In the genomic region with DNA sequence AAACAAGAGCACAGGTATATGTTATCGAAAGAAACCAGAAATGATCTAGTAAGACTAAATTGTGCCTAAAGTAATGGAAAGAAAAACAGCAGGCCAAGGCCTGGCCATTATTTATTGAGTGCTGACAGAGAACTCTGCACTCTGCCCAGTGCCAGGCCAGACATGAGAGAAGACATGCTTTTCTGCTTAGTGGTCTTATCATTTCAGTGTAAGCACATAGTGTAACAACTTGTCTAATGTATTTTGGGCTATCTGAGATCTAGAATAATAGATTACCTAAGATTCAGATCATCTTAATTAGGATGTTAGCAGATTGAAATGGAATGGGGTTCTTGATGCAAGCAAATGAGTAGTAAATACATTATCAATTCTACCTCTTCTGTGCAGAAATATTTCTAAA, we compare ENCODE assay signal across 23 cellular contexts.
"Had no signal": no experiment of that assay in that cellular context is flagged by ENCODE, and none has a peak within 500 bp of the region (broad histone marks: within the 10 kb centered on the region; RNA-seq: fewer than 3 reads in every experiment).

No MANE protein-coding gene starts in this region.

- H3K4me1 Mint-ChIP-seq: activated CD4-positive, alpha-beta T cell treated with anti-CD3 and anti-CD28 coated beads for 36 hours; naive thymus-derived CD4-positive, alpha-beta T cell; stimulated activated effector memory CD8-positive, alpha-beta T cell treated with anti-CD3 and anti-CD28 coated beads, Interleukin-12 subunit alpha, Interleukin-12 subunit beta, amount 100 ng/mL, for 72 hours had no signal

- FAIRE-seq: colon, kidney, TTC549 had no signal

- DNase-seq: activated CD4-positive, alpha-beta T cell treated with anti-CD3 and anti-CD28 coated beads for 36 hours; activated CD4-positive, alpha-beta T cell treated with anti-CD3 and anti-CD28 coated beads, Interleukin-2, amount 50 U/mL, for 48 hours; activated gamma-delta T cell treated with Interleukin-2 at 50 U/mL for 16 hours; amniotic stem cell; caudate nucleus; dorsolateral prefrontal cortex; gastrocnemius medialis; head of caudate nucleus; kidney; mesenchymal stem cell; naive thymus-derived CD4-positive, alpha-beta T cell; right lobe of liver; stimulated activated CD4-positive, alpha-beta T cell treated with anti-CD3 and anti-CD28 coated beads, Interleukin-4, amount 100 ng/mL, for 24 hours; testis; upper lobe of left lung had no signal

- H3K27ac ChIP-seq: prostate gland, right lobe of liver, upper lobe of left lung had no signal

- H3K4me3 ChIP-seq: dorsolateral prefrontal cortex, gastrocnemius medialis, prostate gland, right lobe of liver, testis, upper lobe of left lung had no signal

- H3K27me3 Mint-ChIP-seq: activated CD4-positive, alpha-beta T cell treated with anti-CD3 and anti-CD28 coated beads for 36 hours; naive thymus-derived CD4-positive, alpha-beta T cell had no signal

- H3K9me3 ChIP-seq: gastrocnemius medialis, prostate gland, right lobe of liver, testis, upper lobe of left lung had no signal

- H3K27me3 ChIP-seq: dorsolateral prefrontal cortex, gastrocnemius medialis, right lobe of liver, testis, upper lobe of left lung had no signal

- H3K36me3 Mint-ChIP-seq: activated naive CD4-positive, alpha-beta T cell treated with anti-CD3 and anti-CD28 coated beads, Interleukin-2, amount 50 U/mL, for 72 hours; naive thymus-derived CD4-positive, alpha-beta T cell; stimulated activated effector memory CD8-positive, alpha-beta T cell treated with anti-CD3 and anti-CD28 coated beads, Interleukin-12 subunit alpha, Interleukin-12 subunit beta, amount 100 ng/mL, for 72 hours; WTC11 had no signal

- H3K27ac Mint-ChIP-seq: activated CD4-positive, alpha-beta T cell treated with anti-CD3 and anti-CD28 coated beads for 36 hours; activated naive CD4-positive, alpha-beta T cell treated with anti-CD3 and anti-CD28 coated beads, Interleukin-2, amount 50 U/mL, for 72 hours; activated T-helper 1 cell treated with anti-CD3 and anti-CD28 coated beads, Interleukin-12 subunit alpha, Interleukin-12 subunit beta, Interleukin-2, Interleukin-4 antibody, amounts not matched to agents 30 ng/mL and 10 ng/mL and 1 ng/mL, durations not matched to agents 14 hours and 24 hours and 36 hours; naive thymus-derived CD4-positive, alpha-beta T cell; stimulated activated effector memory CD8-positive, alpha-beta T cell treated with anti-CD3 and anti-CD28 coated beads, Interleukin-12 subunit alpha, Interleukin-12 subunit beta, amount 100 ng/mL, for 72 hours; T-helper 2 cell treated with Interferon-gamma antibody and Interleukin-4, amounts not matched to agents 5 μg/mL and 100 μg/mL, for 36 hours; WTC11 had no signal

- ATAC-seq: activated CD4-positive, alpha-beta T cell treated with anti-CD3 and anti-CD28 coated beads for 36 hours; activated naive CD4-positive, alpha-beta T cell treated with anti-CD3 and anti-CD28 coated beads, Interleukin-2, amount 50 U/mL, for 72 hours; naive thymus-derived CD4-positive, alpha-beta T cell; right lobe of liver; stimulated activated effector memory CD8-positive, alpha-beta T cell treated with anti-CD3 and anti-CD28 coated beads, Interleukin-12 subunit alpha, Interleukin-12 subunit beta, amount 100 ng/mL, for 72 hours; WTC11 had no signal

- H3K36me3 ChIP-seq: gastrocnemius medialis, prostate gland, right lobe of liver, upper lobe of left lung had no signal

- H3K9me3 Mint-ChIP-seq: activated naive CD4-positive, alpha-beta T cell treated with anti-CD3 and anti-CD28 coated beads, Interleukin-2, amount 50 U/mL, for 72 hours; activated T-helper 1 cell treated with anti-CD3 and anti-CD28 coated beads, Interleukin-12 subunit alpha, Interleukin-12 subunit beta, Interleukin-2, Interleukin-4 antibody, amounts not matched to agents 30 ng/mL and 10 ng/mL and 1 ng/mL, durations not matched to agents 14 hours and 24 hours and 36 hours; naive thymus-derived CD4-positive, alpha-beta T cell; T-helper 2 cell treated with Interferon-gamma antibody and Interleukin-4, amounts not matched to agents 5 μg/mL and 100 μg/mL, for 36 hours; WTC11 had no signal

- H3K4me1 ChIP-seq: prostate gland, right lobe of liver had no signal

- H3K4me3 Mint-ChIP-seq: activated CD4-positive, alpha-beta T cell treated with anti-CD3 and anti-CD28 coated beads for 36 hours; activated T-helper 1 cell treated with anti-CD3 and anti-CD28 coated beads, Interleukin-12 subunit alpha, Interleukin-12 subunit beta, Interleukin-2, Interleukin-4 antibody, amounts not matched to agents 30 ng/mL and 10 ng/mL and 1 ng/mL, durations not matched to agents 14 hours and 24 hours and 36 hours; naive thymus-derived CD4-positive, alpha-beta T cell; stimulated activated effector memory CD8-positive, alpha-beta T cell treated with anti-CD3 and anti-CD28 coated beads, Interleukin-12 subunit alpha, Interleukin-12 subunit beta, amount 100 ng/mL, for 72 hours; T-helper 2 cell treated with Interferon-gamma antibody and Interleukin-4, amounts not matched to agents 5 μg/mL and 100 μg/mL, for 36 hours; WTC11 had no signal
